ENCODE assay signal across 8 cellular contexts in the genomic region with DNA sequence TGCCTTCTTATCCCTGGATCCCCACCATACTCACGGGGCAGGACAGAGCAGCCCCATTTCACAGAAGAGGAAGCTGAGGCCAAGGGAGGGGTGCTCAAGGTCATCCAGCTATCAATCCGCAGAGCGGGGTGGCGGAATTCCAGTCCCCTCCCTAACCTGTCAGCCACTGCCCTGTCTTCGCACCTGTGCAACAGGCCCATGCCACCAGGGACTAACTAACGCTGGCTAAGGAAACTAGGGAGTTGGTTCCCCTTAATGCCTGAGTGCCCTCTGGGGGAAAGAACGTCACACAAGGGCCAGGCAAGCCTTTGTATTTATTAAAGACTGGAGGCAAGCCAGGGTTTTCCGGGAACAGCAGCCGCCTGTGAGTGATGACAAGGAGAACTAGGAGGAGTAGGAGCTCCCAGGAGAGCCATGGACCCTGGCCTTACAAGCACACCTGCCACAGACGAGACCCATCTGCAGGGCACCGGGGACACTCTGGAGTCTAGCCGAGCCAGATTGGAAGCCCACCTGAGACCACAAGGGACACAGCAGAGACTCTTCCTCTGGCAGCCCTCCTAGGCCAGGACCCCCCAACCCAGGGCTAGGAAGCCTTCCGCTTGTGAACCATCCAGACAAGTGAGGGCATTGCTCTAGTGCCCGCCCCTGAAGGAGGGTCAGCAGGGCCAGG.
DNase-seq lines count a peak whose midpoint lies in the region; ATAC-seq, FAIRE-seq and TF ChIP-seq lines count a peak whose summit lies in the region.

No MANE protein-coding gene starts in this region.

- WGBS in H1 (ENCODE audit: extremely low coverage in 1 of 2, insufficient coverage in 1 of 2, insufficient read length in 1 of 2, insufficient replicate concordance in 2 of 2, low coverage in 1 of 2, low lambda C conversion rate in 2 of 2, missing lambda C conversion rate in 1 of 2), 2 experiments, result 88% methylated on average over 13 of the region's 14 CpGs; no CpG with 5 or more reads in 1 of the 2 experiments

- no peaks in the 10 kb centered on the region for H3K9me3 Mint-ChIP-seq in activated CD8-positive, alpha-beta memory T cell treated with anti-CD3 and anti-CD28 coated beads, Interleukin-2, amount 10 ng/mL, durations not matched to agents 7 days and 5 days (ENCODE audit: low read depth)

- H3K9ac ChIP-seq in H1 (replicated peaks in 1 of 4; ENCODE audit: extremely low read depth in 1 of 4, low read depth in 3 of 4, low read length in 3 of 4), result no peak overlapping the region
- peak overlapping the region; percentile 53 for H3K9ac ChIP-seq in mucosa of stomach (ENCODE audit: low read length)

- no peak for TF ChIP-seq CTCF in H1 (IDR thresholded peaks at IDR 0.05; ENCODE audit: control extremely low read depth in 1 of 3, insufficient read depth in 1 of 3, low read depth in 1 of 3, low read length in 3 of 3)

- peak overlapping the region; percentile 5; the same call in 1 of the 2 replicates for H3K27ac ChIP-seq in H1 (ENCODE audit: low read depth, low read length)
- no peak overlapping the region for H3K27ac ChIP-seq in SJCRH30

- no peak overlapping the region for H3K4ac ChIP-seq in H1 (replicated peaks; ENCODE audit: insufficient read length, low read depth, low read length)

- H3K18ac ChIP-seq in H1 (ENCODE audit: extremely low read depth, low read length), result no peak overlapping the region

- H3K36me3 ChIP-seq in H1 (ENCODE audit: control insufficient read depth in 2 of 4, insufficient read depth in 4 of 4, low read length in 3 of 4) (peaks cover 30 to 72% (median 65%) of the 10 kb centered on the region in 4 experiments), mucosa of stomach (ENCODE audit: control insufficient read depth, insufficient read depth, low read length) (peaks cover 55% of the 10 kb centered on the region), SJCRH30 (peaks cover 75% of the 10 kb centered on the region)

- no peaks in the 10 kb centered on the region for H3K27me3 ChIP-seq in H1 (replicated peaks in 1 of 4; ENCODE audit: control insufficient read depth in 3 of 4, extremely low read depth in 1 of 4, insufficient read depth in 3 of 4, low read length in 3 of 4)
- no peaks in the 10 kb centered on the region for H3K27me3 ChIP-seq in mucosa of stomach (ENCODE audit: control insufficient read depth, insufficient read depth, low read length)
- H3K27me3 ChIP-seq in SJCRH30, result no peaks in the 10 kb centered on the region

- H4K20me1 ChIP-seq in H1 (replicated peaks in 1 of 2; ENCODE audit: control insufficient read depth in 1 of 2, insufficient read depth in 2 of 2, low read length in 2 of 2), result peaks cover 5 to 14% of the 10 kb centered on the region in 2 experiments

- POLR2A ChIA-PET in H1 (lab: Charles Lee; ENCODE audit: partially characterized antibody), result interaction anchor here (0.9 to 1.7 kb wide), 5 partner anchors 9 to 62 kb away, joined by 3 to 4 read pairs (median 4); no protein-coding TSS in a partner anchor

- no peak overlapping the region for H3K14ac ChIP-seq in H1 (ENCODE audit: insufficient read length)

- H3K4me3 ChIP-seq in H1 (ENCODE audit: extremely low read depth in 1 of 4, insufficient read depth in 2 of 4, low read depth in 3 of 4, low read length in 4 of 4) (no peak overlapping the region), mucosa of stomach (ENCODE audit: low read length) (no peak overlapping the region), SJCRH30 (no peak overlapping the region)

- H2AFZ ChIP-seq in H1 (ENCODE audit: low read length), result no peak overlapping the region

- no peak overlapping the region for H3K4me3 Mint-ChIP-seq in activated CD8-positive, alpha-beta memory T cell treated with anti-CD3 and anti-CD28 coated beads, Interleukin-2, amount 10 ng/mL, durations not matched to agents 7 days and 5 days

- H3K4me1 ChIP-seq in H1 (replicated peaks in 1 of 4; ENCODE audit: control insufficient read depth in 3 of 4, insufficient read depth in 4 of 4, low read length in 3 of 4), result peaks cover 0 to 2% (median 0%) of the 10 kb centered on the region in 4 experiments; a peak in 2 of 7 replicates
- peaks cover 52% of the 10 kb centered on the region for H3K4me1 ChIP-seq in mucosa of stomach (ENCODE audit: control insufficient read depth, insufficient read depth, low read length)
- peaks cover 12% of the 10 kb centered on the region for H3K4me1 ChIP-seq in SJCRH30

- no peak for ATAC-seq in activated CD8-positive, alpha-beta memory T cell treated with anti-CD3 and anti-CD28 coated beads, Interleukin-2, amount 10 ng/mL, durations not matched to agents 7 days and 5 days
- no peak for ATAC-seq in HG02973 (IDR thresholded peaks at IDR 0.05; ENCODE audit: unreplicated experiment)

- CTCF ChIA-PET in activated CD8-positive, alpha-beta memory T cell treated with anti-CD3 and anti-CD28 coated beads, Interleukin-2, amount 10 ng/mL, durations not matched to agents 7 days and 5 days (lab: Charles Lee), result interaction anchor here (1.3 to 1.5 kb wide), 2 partner anchors 10 to 25 kb away, joined by 3 read pairs; no protein-coding TSS in a partner anchor
- CTCF ChIA-PET in H1 (lab: Charles Lee; ENCODE audit: partially characterized antibody), result interaction anchor here (0.6 to 6.7 kb wide), 7 partner anchors 23 to 163 kb away, joined by 3 to 35 read pairs (median 6); no protein-coding TSS in a partner anchor

- H2BK15ac ChIP-seq in H1 (ENCODE audit: low read length), result no peak overlapping the region

- peaks cover 4% of the 10 kb centered on the region for H3K79me1 ChIP-seq in H1 (ENCODE audit: low read depth, low read length)

- H3K56ac ChIP-seq in H1 (replicated peaks; ENCODE audit: insufficient read length, low read depth, low read length), result no peak overlapping the region

- no peak overlapping the region for H4K91ac ChIP-seq in H1 (replicated peaks; ENCODE audit: insufficient read length, low read length)

- H2BK12ac ChIP-seq in H1 (ENCODE audit: low read depth, low read length), result no peak overlapping the region

- H3K4me2 ChIP-seq in H1 (ENCODE audit: insufficient read depth in 1 of 2, low read depth in 2 of 2, low read length in 2 of 2), result no peak overlapping the region

- peaks cover 76% of the 10 kb centered on the region for H3K36me3 Mint-ChIP-seq in activated CD8-positive, alpha-beta memory T cell treated with anti-CD3 and anti-CD28 coated beads, Interleukin-2, amount 10 ng/mL, durations not matched to agents 7 days and 5 days

- no peak for TF ChIP-seq EP300 in H1 (IDR thresholded peaks at IDR 0.05; ENCODE audit: borderline replicate concordance in 1 of 2, low read depth in 2 of 2, low read length in 2 of 2)

- H3K9me3 ChIP-seq in H1 (ENCODE audit: insufficient read depth in 2 of 2, low read depth in 1 of 2, low read length in 1 of 2) (no peaks in the 10 kb centered on the region), mucosa of stomach (ENCODE audit: control insufficient read depth, low read length) (no peaks in the 10 kb centered on the region), SJCRH30 (replicated peaks) (no peaks in the 10 kb centered on the region)

- 0 out of 2 replicates have a peak overlapping the region, but pooled peaks have one; percentile 29 for H4K8ac ChIP-seq in H1 (ENCODE audit: extremely low read depth, insufficient read depth, low read length)

- peaks cover 0 to 21% of the 10 kb centered on the region in 2 experiments; a peak in 2 of 4 replicates for H3K79me2 ChIP-seq in H1 (ENCODE audit: control insufficient read depth in 1 of 2, insufficient read depth in 2 of 2, low read length in 2 of 2)

- no peaks in the 10 kb centered on the region for H3K23me2 ChIP-seq in H1 (ENCODE audit: low read depth, low read length)

- no peak overlapping the region for H2BK20ac ChIP-seq in H1 (ENCODE audit: low read length)

- no peak overlapping the region for H2BK5ac ChIP-seq in H1 (ENCODE audit: low read depth, low read length)

- no peak overlapping the region for H4K5ac ChIP-seq in H1 (ENCODE audit: insufficient read length, low read depth, low read length)

- H3K23ac ChIP-seq in H1 (ENCODE audit: insufficient read length), result no peak overlapping the region

- peaks cover 25% of the 10 kb centered on the region for H3K4me1 Mint-ChIP-seq in activated CD8-positive, alpha-beta memory T cell treated with anti-CD3 and anti-CD28 coated beads, Interleukin-2, amount 10 ng/mL, durations not matched to agents 7 days and 5 days

- no peak overlapping the region for H2AK5ac ChIP-seq in H1 (ENCODE audit: low read depth, low read length)

- no peaks in the 10 kb centered on the region for H3K27me3 Mint-ChIP-seq in activated CD8-positive, alpha-beta memory T cell treated with anti-CD3 and anti-CD28 coated beads, Interleukin-2, amount 10 ng/mL, durations not matched to agents 7 days and 5 days

- no peak for DNase-seq in activated CD8-positive, alpha-beta memory T cell treated with anti-CD3 and anti-CD28 coated beads, Interleukin-2, amount 10 ng/mL, durations not matched to agents 7 days and 5 days
- no peak for DNase-seq in activated CD8-positive, alpha-beta memory T cell treated with anti-CD3 and anti-CD28 coated beads, Interleukin-2, amount 50 U/mL, for 48 hours
- DNase-seq in H1 (ENCODE audit: low read depth in 1 of 2, low spot score in 2 of 2) (no peak), urothelium cell line (ENCODE audit: low spot score) (no peak), SJCRH30 (no peak)
- no peak for DNase-seq in stimulated activated CD4-positive, alpha-beta T cell treated with anti-CD3 and anti-CD28 coated beads, Interleukin-2, amount 100 ng/mL, for 24 hours

- TF ChIP-seq RAD21 in H1 (IDR thresholded peaks at IDR 0.05 in 1 of 2, conservative IDR thresholded peaks at IDR 0.05 in 1 of 2; ENCODE audit: low read depth in 2 of 2, low read length in 2 of 2), result no peak

- peak overlapping the region; percentile 40 for H3K27ac Mint-ChIP-seq in activated CD8-positive, alpha-beta memory T cell treated with anti-CD3 and anti-CD28 coated beads, Interleukin-2, amount 10 ng/mL, durations not matched to agents 7 days and 5 days

- no peak overlapping the region for H2BK120ac ChIP-seq in H1 (replicated peaks; ENCODE audit: low read depth, low read length)

- FAIRE-seq in H1 (lab: Jason Lieb, UNC) (no peak), urothelium cell line (lab: Jason Lieb, UNC) (peak; percentile 30)

- TF ChIP-seq POLR2A in H1 (IDR thresholded peaks at IDR 0.05; ENCODE audit: control extremely low read depth in 1 of 2, low read depth in 2 of 2, low read length in 2 of 2), result peak in 1 of 2 experiments; percentile 58; a peak in 1 of 3 replicates

TF ChIP-seq in H1, 55 proteins besides CTCF, POLR2A, EP300 and RAD21:
- TF ChIP-seq EZH2 (IDR thresholded peaks at IDR 0.05; ENCODE audit: low read depth, low read length, severe bottlenecking) (no peak), POLR2AphosphoS5 (IDR thresholded peaks at IDR 0.05; ENCODE audit: low read depth, low read length) (peak; percentile 9)
TF ChIP-seq in H1: peak in this region for 1.
